In the genomic region with DNA sequence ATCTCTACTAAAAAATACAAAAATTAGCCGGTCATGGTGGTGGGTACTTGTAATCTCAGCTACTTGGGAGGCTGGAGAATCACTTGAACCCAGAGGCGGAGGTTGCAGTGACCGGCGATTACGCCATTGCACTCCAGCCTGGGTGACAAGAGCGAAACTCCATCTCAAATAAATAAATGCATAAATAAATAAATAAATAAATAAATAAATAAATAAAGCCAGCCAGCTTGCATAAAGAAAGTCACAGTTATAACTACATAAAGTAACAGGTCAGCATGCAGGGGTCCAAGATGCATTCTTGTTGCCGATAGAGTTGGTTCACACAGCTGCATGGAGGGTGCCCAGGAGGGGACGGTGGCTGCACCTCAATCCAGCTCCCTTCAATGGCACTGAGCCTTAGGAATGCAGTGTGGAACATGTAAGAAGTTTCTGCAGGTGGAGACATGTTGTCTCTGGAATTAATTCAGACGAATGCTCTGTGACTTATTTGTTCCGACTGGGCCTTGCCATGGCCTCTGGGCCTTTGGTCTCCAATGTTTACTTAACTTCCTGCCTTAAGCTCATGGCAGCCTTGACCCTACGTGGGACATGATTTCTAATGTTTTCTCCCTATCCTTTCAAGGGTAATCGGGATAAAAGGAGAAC, we compare ENCODE assay signal across 2 cellular contexts.
TF ChIP-seq lines count a peak whose summit lies in the region.

No MANE protein-coding gene starts in this region.

TF ChIP-seq in GM23338, 12 proteins besides CTCF, POLR2A, EP300 and RAD21 (continued from another document and continues in another):
- TF ChIP-seq, protein P1, sequence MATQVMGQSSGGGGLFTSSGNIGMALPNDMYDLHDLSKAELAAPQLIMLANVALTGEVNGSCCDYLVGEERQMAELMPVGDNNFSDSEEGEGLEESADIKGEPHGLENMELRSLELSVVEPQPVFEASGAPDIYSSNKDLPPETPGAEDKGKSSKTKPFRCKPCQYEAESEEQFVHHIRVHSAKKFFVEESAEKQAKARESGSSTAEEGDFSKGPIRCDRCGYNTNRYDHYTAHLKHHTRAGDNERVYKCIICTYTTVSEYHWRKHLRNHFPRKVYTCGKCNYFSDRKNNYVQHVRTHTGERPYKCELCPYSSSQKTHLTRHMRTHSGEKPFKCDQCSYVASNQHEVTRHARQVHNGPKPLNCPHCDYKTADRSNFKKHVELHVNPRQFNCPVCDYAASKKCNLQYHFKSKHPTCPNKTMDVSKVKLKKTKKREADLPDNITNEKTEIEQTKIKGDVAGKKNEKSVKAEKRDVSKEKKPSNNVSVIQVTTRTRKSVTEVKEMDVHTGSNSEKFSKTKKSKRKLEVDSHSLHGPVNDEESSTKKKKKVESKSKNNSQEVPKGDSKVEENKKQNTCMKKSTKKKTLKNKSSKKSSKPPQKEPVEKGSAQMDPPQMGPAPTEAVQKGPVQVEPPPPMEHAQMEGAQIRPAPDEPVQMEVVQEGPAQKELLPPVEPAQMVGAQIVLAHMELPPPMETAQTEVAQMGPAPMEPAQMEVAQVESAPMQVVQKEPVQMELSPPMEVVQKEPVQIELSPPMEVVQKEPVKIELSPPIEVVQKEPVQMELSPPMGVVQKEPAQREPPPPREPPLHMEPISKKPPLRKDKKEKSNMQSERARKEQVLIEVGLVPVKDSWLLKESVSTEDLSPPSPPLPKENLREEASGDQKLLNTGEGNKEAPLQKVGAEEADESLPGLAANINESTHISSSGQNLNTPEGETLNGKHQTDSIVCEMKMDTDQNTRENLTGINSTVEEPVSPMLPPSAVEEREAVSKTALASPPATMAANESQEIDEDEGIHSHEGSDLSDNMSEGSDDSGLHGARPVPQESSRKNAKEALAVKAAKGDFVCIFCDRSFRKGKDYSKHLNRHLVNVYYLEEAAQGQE (IDR thresholded peaks at IDR 0.05; ENCODE audit: unreplicated experiment) = no peak
- TF ChIP-seq STAT1 (IDR thresholded peaks at IDR 0.05; ENCODE audit: unreplicated experiment) (no peak), POLR2AphosphoS5 (IDR thresholded peaks at IDR 0.05; ENCODE audit: low read depth) (no peak), NANOG (IDR thresholded peaks at IDR 0.05; ENCODE audit: borderline replicate concordance) (no peak), ZNF114 (CRISPR knock-in tag; IDR thresholded peaks at IDR 0.05) (no peak), EZH2phosphoT487 (IDR thresholded peaks at IDR 0.05; ENCODE audit: unreplicated experiment) (no peak), CREB1 (CRISPR knock-in tag; IDR thresholded peaks at IDR 0.05; ENCODE audit: low read depth) (no peak)
- TF ChIP-seq, protein P2, sequence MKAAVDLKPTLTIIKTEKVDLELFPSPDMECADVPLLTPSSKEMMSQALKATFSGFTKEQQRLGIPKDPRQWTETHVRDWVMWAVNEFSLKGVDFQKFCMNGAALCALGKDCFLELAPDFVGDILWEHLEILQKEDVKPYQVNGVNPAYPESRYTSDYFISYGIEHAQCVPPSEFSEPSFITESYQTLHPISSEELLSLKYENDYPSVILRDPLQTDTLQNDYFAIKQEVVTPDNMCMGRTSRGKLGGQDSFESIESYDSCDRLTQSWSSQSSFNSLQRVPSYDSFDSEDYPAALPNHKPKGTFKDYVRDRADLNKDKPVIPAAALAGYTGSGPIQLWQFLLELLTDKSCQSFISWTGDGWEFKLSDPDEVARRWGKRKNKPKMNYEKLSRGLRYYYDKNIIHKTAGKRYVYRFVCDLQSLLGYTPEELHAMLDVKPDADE (IDR thresholded peaks at IDR 0.05) = no peak

TF ChIP-seq in WTC11, 78 proteins besides CTCF, POLR2A, EP300 and RAD21 (continued from another document):
- TF ChIP-seq, protein P3, sequence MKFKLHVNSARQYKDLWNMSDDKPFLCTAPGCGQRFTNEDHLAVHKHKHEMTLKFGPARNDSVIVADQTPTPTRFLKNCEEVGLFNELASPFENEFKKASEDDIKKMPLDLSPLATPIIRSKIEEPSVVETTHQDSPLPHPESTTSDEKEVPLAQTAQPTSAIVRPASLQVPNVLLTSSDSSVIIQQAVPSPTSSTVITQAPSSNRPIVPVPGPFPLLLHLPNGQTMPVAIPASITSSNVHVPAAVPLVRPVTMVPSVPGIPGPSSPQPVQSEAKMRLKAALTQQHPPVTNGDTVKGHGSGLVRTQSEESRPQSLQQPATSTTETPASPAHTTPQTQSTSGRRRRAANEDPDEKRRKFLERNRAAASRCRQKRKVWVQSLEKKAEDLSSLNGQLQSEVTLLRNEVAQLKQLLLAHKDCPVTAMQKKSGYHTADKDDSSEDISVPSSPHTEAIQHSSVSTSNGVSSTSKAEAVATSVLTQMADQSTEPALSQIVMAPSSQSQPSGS (CRISPR knock-in tag; IDR thresholded peaks at IDR 0.05; ENCODE audit: borderline replicate concordance, low read depth) = no peak
- TF ChIP-seq SMAD4 (CRISPR knock-in tag; IDR thresholded peaks at IDR 0.05) (no peak), CREM (CRISPR knock-in tag; IDR thresholded peaks at IDR 0.05) (no peak), ZNF317 (CRISPR knock-in tag; IDR thresholded peaks at IDR 0.05; ENCODE audit: borderline replicate concordance, low read depth) (no peak)
- TF ChIP-seq, protein P4, sequence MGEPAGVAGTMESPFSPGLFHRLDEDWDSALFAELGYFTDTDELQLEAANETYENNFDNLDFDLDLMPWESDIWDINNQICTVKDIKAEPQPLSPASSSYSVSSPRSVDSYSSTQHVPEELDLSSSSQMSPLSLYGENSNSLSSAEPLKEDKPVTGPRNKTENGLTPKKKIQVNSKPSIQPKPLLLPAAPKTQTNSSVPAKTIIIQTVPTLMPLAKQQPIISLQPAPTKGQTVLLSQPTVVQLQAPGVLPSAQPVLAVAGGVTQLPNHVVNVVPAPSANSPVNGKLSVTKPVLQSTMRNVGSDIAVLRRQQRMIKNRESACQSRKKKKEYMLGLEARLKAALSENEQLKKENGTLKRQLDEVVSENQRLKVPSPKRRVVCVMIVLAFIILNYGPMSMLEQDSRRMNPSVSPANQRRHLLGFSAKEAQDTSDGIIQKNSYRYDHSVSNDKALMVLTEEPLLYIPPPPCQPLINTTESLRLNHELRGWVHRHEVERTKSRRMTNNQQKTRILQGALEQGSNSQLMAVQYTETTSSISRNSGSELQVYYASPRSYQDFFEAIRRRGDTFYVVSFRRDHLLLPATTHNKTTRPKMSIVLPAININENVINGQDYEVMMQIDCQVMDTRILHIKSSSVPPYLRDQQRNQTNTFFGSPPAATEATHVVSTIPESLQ (CRISPR knock-in tag; IDR thresholded peaks at IDR 0.05) = no peak
- TF ChIP-seq, protein P5, sequence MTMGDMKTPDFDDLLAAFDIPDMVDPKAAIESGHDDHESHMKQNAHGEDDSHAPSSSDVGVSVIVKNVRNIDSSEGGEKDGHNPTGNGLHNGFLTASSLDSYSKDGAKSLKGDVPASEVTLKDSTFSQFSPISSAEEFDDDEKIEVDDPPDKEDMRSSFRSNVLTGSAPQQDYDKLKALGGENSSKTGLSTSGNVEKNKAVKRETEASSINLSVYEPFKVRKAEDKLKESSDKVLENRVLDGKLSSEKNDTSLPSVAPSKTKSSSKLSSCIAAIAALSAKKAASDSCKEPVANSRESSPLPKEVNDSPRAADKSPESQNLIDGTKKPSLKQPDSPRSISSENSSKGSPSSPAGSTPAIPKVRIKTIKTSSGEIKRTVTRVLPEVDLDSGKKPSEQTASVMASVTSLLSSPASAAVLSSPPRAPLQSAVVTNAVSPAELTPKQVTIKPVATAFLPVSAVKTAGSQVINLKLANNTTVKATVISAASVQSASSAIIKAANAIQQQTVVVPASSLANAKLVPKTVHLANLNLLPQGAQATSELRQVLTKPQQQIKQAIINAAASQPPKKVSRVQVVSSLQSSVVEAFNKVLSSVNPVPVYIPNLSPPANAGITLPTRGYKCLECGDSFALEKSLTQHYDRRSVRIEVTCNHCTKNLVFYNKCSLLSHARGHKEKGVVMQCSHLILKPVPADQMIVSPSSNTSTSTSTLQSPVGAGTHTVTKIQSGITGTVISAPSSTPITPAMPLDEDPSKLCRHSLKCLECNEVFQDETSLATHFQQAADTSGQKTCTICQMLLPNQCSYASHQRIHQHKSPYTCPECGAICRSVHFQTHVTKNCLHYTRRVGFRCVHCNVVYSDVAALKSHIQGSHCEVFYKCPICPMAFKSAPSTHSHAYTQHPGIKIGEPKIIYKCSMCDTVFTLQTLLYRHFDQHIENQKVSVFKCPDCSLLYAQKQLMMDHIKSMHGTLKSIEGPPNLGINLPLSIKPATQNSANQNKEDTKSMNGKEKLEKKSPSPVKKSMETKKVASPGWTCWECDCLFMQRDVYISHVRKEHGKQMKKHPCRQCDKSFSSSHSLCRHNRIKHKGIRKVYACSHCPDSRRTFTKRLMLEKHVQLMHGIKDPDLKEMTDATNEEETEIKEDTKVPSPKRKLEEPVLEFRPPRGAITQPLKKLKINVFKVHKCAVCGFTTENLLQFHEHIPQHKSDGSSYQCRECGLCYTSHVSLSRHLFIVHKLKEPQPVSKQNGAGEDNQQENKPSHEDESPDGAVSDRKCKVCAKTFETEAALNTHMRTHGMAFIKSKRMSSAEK (CRISPR knock-in tag; IDR thresholded peaks at IDR 0.05; ENCODE audit: borderline replicate concordance) = no peak
TF ChIP-seq in WTC11: peak in this region for 0.
